Comparison of ENCODE assay signal across 1 cellular context in the genomic region with DNA sequence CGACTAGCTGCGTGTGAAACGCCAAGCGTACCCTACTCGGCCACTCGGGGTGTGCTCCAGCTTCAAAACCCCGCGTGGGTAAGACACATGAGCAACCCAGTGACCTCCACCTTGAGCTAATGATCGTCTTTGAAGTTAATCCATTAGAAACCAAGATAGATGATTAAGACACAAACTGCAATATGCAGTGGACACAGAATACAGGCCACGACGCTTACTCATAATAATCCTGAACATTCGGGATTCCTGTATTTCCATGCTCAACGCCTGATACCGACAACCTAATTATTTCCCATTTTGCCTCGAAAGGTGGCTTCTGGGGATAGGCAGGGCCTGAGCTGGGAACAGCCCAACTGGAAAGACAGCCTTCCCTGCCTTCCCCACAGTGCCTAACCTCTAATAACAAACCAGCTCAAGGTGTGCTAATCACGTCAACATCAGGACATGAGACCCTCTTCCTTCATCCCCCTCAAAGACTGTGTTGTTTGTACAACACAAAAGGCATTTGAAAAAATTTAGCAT.
A peak's percentile ranks its signal among the peaks of the same experiment; 100 is the strongest.
TF ChIP-seq lines count a peak whose summit lies in the region.

No MANE protein-coding gene starts in this region.

TF ChIP-seq in HepG2, 621 proteins besides CTCF, POLR2A, EP300 and RAD21:
- TF ChIP-seq, protein P1, sequence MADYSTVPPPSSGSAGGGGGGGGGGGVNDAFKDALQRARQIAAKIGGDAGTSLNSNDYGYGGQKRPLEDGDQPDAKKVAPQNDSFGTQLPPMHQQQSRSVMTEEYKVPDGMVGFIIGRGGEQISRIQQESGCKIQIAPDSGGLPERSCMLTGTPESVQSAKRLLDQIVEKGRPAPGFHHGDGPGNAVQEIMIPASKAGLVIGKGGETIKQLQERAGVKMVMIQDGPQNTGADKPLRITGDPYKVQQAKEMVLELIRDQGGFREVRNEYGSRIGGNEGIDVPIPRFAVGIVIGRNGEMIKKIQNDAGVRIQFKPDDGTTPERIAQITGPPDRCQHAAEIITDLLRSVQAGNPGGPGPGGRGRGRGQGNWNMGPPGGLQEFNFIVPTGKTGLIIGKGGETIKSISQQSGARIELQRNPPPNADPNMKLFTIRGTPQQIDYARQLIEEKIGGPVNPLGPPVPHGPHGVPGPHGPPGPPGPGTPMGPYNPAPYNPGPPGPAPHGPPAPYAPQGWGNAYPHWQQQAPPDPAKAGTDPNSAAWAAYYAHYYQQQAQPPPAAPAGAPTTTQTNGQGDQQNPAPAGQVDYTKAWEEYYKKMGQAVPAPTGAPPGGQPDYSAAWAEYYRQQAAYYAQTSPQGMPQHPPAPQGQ (CRISPR knock-in tag; IDR thresholded peaks at IDR 0.05; ENCODE audit: borderline replicate concordance), result no peak
- TF ChIP-seq, protein P2, sequence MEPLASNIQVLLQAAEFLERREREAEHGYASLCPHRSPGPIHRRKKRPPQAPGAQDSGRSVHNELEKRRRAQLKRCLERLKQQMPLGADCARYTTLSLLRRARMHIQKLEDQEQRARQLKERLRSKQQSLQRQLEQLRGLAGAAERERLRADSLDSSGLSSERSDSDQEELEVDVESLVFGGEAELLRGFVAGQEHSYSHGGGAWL (CRISPR knock-in tag; IDR thresholded peaks at IDR 0.05), result 0 out of 2 replicates have a peak, but pooled peaks have one; percentile 12
- no peak for TF ChIP-seq DR1 (CRISPR knock-in tag; IDR thresholded peaks at IDR 0.05)
- 0 out of 2 replicates have a peak, but pooled peaks have one; percentile 19 for TF ChIP-seq SALL1 (CRISPR knock-in tag; IDR thresholded peaks at IDR 0.05)
- no peak for TF ChIP-seq LCORL (IDR thresholded peaks at IDR 0.05)
- TF ChIP-seq LCORL (CRISPR knock-in tag; IDR thresholded peaks at IDR 0.05), result no peak
- TF ChIP-seq ZNF432 (CRISPR knock-in tag; IDR thresholded peaks at IDR 0.05; ENCODE audit: borderline replicate concordance), result no peak
- TF ChIP-seq SP2 (CRISPR knock-in tag; IDR thresholded peaks at IDR 0.05), result 0 out of 2 replicates have a peak, but pooled peaks have one; percentile 16
- TF ChIP-seq KDM5A (IDR thresholded peaks at IDR 0.05; ENCODE audit: borderline replicate concordance, low read length), result peak; percentile 60; the same call in 1 of the 2 replicates
- peak; percentile 56; the same call in 1 of the 2 replicates for TF ChIP-seq ZNF839 (CRISPR knock-in tag; IDR thresholded peaks at IDR 0.05; ENCODE audit: borderline replicate concordance)
- 0 out of 2 replicates have a peak, but pooled peaks have one; percentile 23 for TF ChIP-seq ZNF263 (CRISPR knock-in tag; IDR thresholded peaks at IDR 0.05)
- TF ChIP-seq, protein P3, sequence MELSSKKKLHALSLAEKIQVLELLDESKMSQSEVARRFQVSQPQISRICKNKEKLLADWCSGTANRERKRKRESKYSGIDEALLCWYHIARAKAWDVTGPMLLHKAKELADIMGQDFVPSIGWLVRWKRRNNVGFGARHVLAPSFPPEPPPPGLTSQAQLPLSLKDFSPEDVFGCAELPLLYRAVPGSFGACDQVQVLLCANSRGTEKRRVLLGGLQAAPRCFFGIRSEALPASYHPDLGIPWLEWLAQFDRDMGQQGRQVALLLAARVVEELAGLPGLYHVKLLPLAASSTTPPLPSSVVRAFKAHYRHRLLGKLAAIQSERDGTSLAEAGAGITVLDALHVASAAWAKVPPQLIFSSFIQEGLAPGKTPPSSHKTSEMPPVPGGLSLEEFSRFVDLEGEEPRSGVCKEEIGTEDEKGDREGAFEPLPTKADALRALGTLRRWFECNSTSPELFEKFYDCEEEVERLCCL (CRISPR knock-in tag; IDR thresholded peaks at IDR 0.05; ENCODE audit: borderline replicate concordance), result no peak
- TF ChIP-seq MED8 (CRISPR knock-in tag; IDR thresholded peaks at IDR 0.05; ENCODE audit: insufficient replicate concordance), result peak; percentile 32
- TF ChIP-seq ZNF343 (CRISPR knock-in tag; IDR thresholded peaks at IDR 0.05), result no peak
- no peak for TF ChIP-seq HMGA1 (CRISPR knock-in tag; conservative IDR thresholded peaks at IDR 0.05)
- peak; percentile 29; the same call in 1 of the 2 replicates for TF ChIP-seq KDM2A (CRISPR knock-in tag; IDR thresholded peaks at IDR 0.05; ENCODE audit: borderline replicate concordance, low read depth)
- 0 out of 2 replicates have a peak, but pooled peaks have one; percentile 19 for TF ChIP-seq HDAC2 (CRISPR knock-in tag; IDR thresholded peaks at IDR 0.05)
- TF ChIP-seq ZNF441 (CRISPR knock-in tag; IDR thresholded peaks at IDR 0.05; ENCODE audit: borderline replicate concordance), result 0 out of 2 replicates have a peak, but pooled peaks have one; percentile 90
- TF ChIP-seq, protein P4, sequence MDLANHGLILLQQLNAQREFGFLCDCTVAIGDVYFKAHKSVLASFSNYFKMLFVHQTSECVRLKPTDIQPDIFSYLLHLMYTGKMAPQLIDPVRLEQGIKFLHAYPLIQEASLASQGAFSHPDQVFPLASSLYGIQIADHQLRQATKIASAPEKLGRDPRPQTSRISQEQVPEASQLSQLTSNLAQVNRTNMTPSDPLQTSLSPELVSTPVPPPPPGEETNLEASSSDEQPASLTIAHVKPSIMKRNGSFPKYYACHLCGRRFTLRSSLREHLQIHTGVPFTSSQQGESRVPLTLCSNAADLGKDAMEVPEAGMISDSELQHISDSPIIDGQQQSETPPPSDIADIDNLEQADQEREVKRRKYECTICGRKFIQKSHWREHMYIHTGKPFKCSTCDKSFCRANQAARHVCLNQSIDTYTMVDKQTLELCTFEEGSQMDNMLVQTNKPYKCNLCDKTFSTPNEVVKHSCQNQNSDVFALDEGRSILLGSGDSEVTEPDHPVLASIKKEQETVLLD (CRISPR knock-in tag; IDR thresholded peaks at IDR 0.05; ENCODE audit: low read depth), result 0 out of 2 replicates have a peak, but pooled peaks have one; percentile 7
- peak; percentile 20; the same call in 1 of the 2 replicates for TF ChIP-seq ZNF614 (CRISPR knock-in tag; IDR thresholded peaks at IDR 0.05; ENCODE audit: borderline replicate concordance)
- no peak for TF ChIP-seq ZNF563 (CRISPR knock-in tag; IDR thresholded peaks at IDR 0.05)
TF ChIP-seq in HepG2: peak in this region for 12.
